In the genomic region with DNA sequence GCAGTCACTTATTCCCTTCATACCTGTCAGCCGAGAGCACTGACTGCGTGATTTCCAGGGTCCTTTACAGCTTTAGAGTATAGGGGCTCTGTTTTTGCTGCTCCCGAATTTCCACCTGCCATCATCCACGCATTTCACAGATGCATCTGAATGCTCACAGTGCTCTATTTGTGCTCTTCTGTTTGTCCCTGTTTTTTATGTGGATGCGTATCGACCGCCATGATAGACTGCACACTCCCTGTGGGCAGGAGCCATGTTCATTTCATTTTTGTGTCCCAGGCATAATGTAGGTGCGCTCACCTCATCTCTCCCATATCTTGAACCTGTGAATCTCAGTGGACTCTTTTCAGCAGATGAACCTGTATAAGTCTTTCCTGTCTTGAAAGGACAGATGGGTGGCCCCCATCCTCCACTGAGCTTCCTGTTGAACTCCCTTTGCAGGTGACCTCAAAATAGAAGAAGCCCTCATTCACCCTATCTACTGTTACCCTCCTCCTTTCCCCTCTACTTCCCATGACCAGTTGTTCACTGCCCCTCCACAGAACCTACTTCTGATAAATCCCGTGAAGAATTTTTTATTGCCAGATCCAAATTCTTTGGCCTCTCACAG, we compare ENCODE assay signal across 22 cellular contexts.
"Had no signal": no experiment of that assay in that cellular context is flagged by ENCODE, and none has a peak within 500 bp of the region (broad histone marks: within the 10 kb centered on the region; RNA-seq: fewer than 3 reads in every experiment).

No MANE protein-coding gene starts in this region.

- H3K36me3 ChIP-seq: adrenal gland, brain microvascular endothelial cell, ovary, prostate gland had no signal

- H3K4me3 ChIP-seq: adrenal gland, ascending aorta, esophagus muscularis mucosa, left lung, ovary, prostate gland, suprapubic skin, tibial nerve had no signal

- H3K27ac Mint-ChIP-seq: activated naive CD8-positive, alpha-beta T cell; activated T-helper 2 cell treated with anti-CD3 and anti-CD28 coated beads, Interferon-gamma antibody, Interleukin-2, Interleukin-4, amounts not matched to agents 10 μg/mL and 5 μg/mL and 100 μg/mL, durations not matched to agents 14 hours and 24 hours and 36 hours; naive thymus-derived CD8-positive, alpha-beta T cell; stimulated activated naive CD8-positive, alpha-beta T cell treated with anti-CD3 and anti-CD28 coated beads, Interleukin-15, amount 100 ng/mL, for 72 hours; T-helper 2 cell treated with Interferon-gamma antibody and Interleukin-4, amounts not matched to agents 5 μg/mL and 100 μg/mL, for 36 hours had no signal

- H3K27ac ChIP-seq: adrenal gland, ascending aorta, brain microvascular endothelial cell, esophagus muscularis mucosa, left lung, ovary, prostate gland, suprapubic skin, tibial nerve had no signal

- H3K9me3 ChIP-seq: adrenal gland, ascending aorta, esophagus muscularis mucosa, left lung, ovary, prostate gland, suprapubic skin, tibial nerve had no signal

- H3K4me1 ChIP-seq: adrenal gland, prostate gland had no signal

- DNase-seq: activated CD4-positive, alpha-beta T cell treated with anti-CD3 and anti-CD28 coated beads for 1 hour; activated CD8-positive, alpha-beta memory T cell treated with anti-CD3 and anti-CD28 coated beads, Interleukin-2, amount 50 U/mL, for 48 hours; adrenal gland; brain microvascular endothelial cell; central memory CD4-positive, alpha-beta T cell; dermis blood vessel endothelial cell; glutamatergic neuron; hippocampal formation; kidney glomerular epithelial cell; left lung; ovary; stimulated activated naive CD8-positive, alpha-beta T cell treated with anti-CD3 and anti-CD28 coated beads, Interleukin-15, amount 100 ng/mL, for 72 hours had no signal

- H3K27me3 ChIP-seq: adrenal gland, ascending aorta, brain microvascular endothelial cell, esophagus muscularis mucosa, left lung, ovary, suprapubic skin, tibial nerve had no signal

- H3K4me3 Mint-ChIP-seq: activated naive CD8-positive, alpha-beta T cell; activated T-cell treated with anti-CD3 and anti-CD28 coated beads, Interleukin-2, amount 50 U/mL, for 4 hours; naive thymus-derived CD8-positive, alpha-beta T cell; stimulated activated naive CD8-positive, alpha-beta T cell treated with anti-CD3 and anti-CD28 coated beads, Interleukin-15, amount 100 ng/mL, for 72 hours; T-helper 2 cell treated with Interferon-gamma antibody and Interleukin-4, amounts not matched to agents 5 μg/mL and 100 μg/mL, for 36 hours had no signal

- H3K27me3 Mint-ChIP-seq: activated naive CD8-positive, alpha-beta T cell; naive thymus-derived CD8-positive, alpha-beta T cell; stimulated activated naive CD8-positive, alpha-beta T cell treated with anti-CD3 and anti-CD28 coated beads, Interleukin-15, amount 100 ng/mL, for 72 hours had no signal

- H3K9me3 Mint-ChIP-seq: activated T-cell treated with anti-CD3 and anti-CD28 coated beads, Interleukin-2, amount 50 U/mL, for 4 hours; activated T-helper 2 cell treated with anti-CD3 and anti-CD28 coated beads, Interferon-gamma antibody, Interleukin-2, Interleukin-4, amounts not matched to agents 10 μg/mL and 5 μg/mL and 100 μg/mL, durations not matched to agents 14 hours and 24 hours and 36 hours; naive thymus-derived CD8-positive, alpha-beta T cell; stimulated activated naive CD8-positive, alpha-beta T cell treated with anti-CD3 and anti-CD28 coated beads, Interleukin-15, amount 100 ng/mL, for 72 hours; T-helper 2 cell treated with Interferon-gamma antibody and Interleukin-4, amounts not matched to agents 5 μg/mL and 100 μg/mL, for 36 hours had no signal
